3 cellular contexts compared by ENCODE assay signal in the genomic region with DNA sequence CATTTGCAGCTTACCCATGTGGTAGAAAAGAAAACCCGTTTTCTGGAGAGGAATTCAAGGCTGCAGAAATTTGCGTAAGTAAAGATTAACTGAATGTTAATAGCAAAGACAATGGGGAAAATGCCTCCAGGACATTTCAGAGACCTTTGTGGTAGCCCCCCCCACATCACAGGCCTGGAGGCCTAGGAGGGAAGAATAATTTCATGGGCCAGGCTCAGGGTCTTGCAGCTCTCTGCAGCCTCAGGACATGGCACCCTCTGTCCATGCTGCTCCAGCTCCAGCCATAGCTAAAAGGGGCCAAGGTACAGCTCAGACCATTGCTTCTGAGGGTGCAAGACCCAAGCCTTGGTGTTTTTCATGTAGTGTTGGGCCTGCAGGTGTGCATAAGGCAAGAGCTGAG.
"Had no signal": no experiment of that assay in that cellular context is flagged by ENCODE, and none has a peak within 500 bp of the region (broad histone marks: within the 10 kb centered on the region; RNA-seq: fewer than 3 reads in every experiment).

No MANE protein-coding gene starts in this region.

- H3K4me3 ChIP-seq: GM12878 had no signal

- DNase-seq: GDM1, GF-D8 had no signal

- ATAC-seq: GM12878 had no signal
